Comparison of ENCODE assay signal across 15 cellular contexts in genomic region chr1:160210563-160210962, GRCh38. TPM values are rescaled to one million over a fixed set of nuclear protein-coding genes. Genes with fewer than 3 reads are reported as not detected.
DNase-seq lines count a peak whose midpoint lies in the region; ATAC-seq and TF ChIP-seq lines count a peak whose summit lies in the region.
"Had no signal": no experiment of that assay in that cellular context is flagged by ENCODE, and none has a peak within 500 bp of the region (broad histone marks: within the 10 kb centered on the region; RNA-seq: fewer than 3 reads in every experiment).

No MANE protein-coding gene starts in this region.

- peaks cover 13% of the 10 kb centered on the region; the same call in 1 of the 2 replicates for H3K27me3 Mint-ChIP-seq in HFFc6 (ENCODE audit: insufficient read depth)
- no peaks in the 10 kb centered on the region for H3K27me3 Mint-ChIP-seq in stimulated activated memory B cell treated with anti-CD40 and anti-IgM and Interleukin-4, amounts not matched to agents 10 μg/mL and 1 μg/mL and 100 μg/mL, for 72 hours
- H3K27me3 Mint-ChIP-seq: stimulated activated naive CD8-positive, alpha-beta T cell treated with anti-CD3 and anti-CD28 coated beads, Interleukin-15, amount 100 ng/mL, for 72 hours had no signal

- H3K27ac ChIP-seq in angular gyrus (ENCODE audit: low read depth, low read length) (peak overlapping the region; percentile 92), layer of hippocampus (ENCODE audit: low read depth, low read length) (peak overlapping the region; percentile 84)

- no peaks in the 10 kb centered on the region for H3K27me3 ChIP-seq in layer of hippocampus (ENCODE audit: control insufficient read depth, insufficient read depth, low read length)
- H3K27me3 ChIP-seq: adrenal gland had no signal

- peaks cover 63% of the 10 kb centered on the region for H3K36me3 Mint-ChIP-seq in HFFc6 (ENCODE audit: low read depth)
- peaks cover 68% of the 10 kb centered on the region for H3K36me3 Mint-ChIP-seq in stimulated activated memory B cell treated with anti-CD40 and anti-IgM and Interleukin-4, amounts not matched to agents 10 μg/mL and 1 μg/mL and 100 μg/mL, for 72 hours

- no peak for TF ChIP-seq CTCF in HFFc6 (IDR thresholded peaks at IDR 0.05)

- no peak for ATAC-seq in stimulated activated memory B cell treated with anti-CD40 and anti-IgM and Interleukin-4, amounts not matched to agents 10 μg/mL and 1 μg/mL and 100 μg/mL, for 72 hours
- ATAC-seq in HG03045 (IDR thresholded peaks at IDR 0.05; ENCODE audit: unreplicated experiment), result no peak
- ATAC-seq: K562; stimulated activated naive CD8-positive, alpha-beta T cell treated with anti-CD3 and anti-CD28 coated beads, Interleukin-15, amount 100 ng/mL, for 72 hours had no signal

- H3K27ac Mint-ChIP-seq in HFFc6, result peak overlapping the region; percentile 90
- H3K27ac Mint-ChIP-seq in stimulated activated memory B cell treated with anti-CD40 and anti-IgM and Interleukin-4, amounts not matched to agents 10 μg/mL and 1 μg/mL and 100 μg/mL, for 72 hours, result peak overlapping the region; percentile 78

- DNase-seq in HFFc6, result no peak
- DNase-seq in HCEC 1CT, result no peak
- no peak for DNase-seq in ecto neural progenitor cell (ENCODE audit: low spot score)
- DNase-seq: NCI-H1436 treated with DMSO at 0.1 percent for 48 hours; NCI-H526 treated with DMSO at 0.1 percent for 48 hours; stimulated activated CD4-positive, alpha-beta T cell treated with anti-CD3 and anti-CD28 coated beads, Interleukin-4, amount 100 ng/mL, for 24 hours; stimulated activated naive CD8-positive, alpha-beta T cell treated with anti-CD3 and anti-CD28 coated beads, Interleukin-15, amount 100 ng/mL, for 72 hours had no signal

- H3K4me1 Mint-ChIP-seq in HFFc6 (ENCODE audit: low read depth), result peaks cover 78% of the 10 kb centered on the region
- peaks cover 52% of the 10 kb centered on the region for H3K4me1 Mint-ChIP-seq in stimulated activated memory B cell treated with anti-CD40 and anti-IgM and Interleukin-4, amounts not matched to agents 10 μg/mL and 1 μg/mL and 100 μg/mL, for 72 hours

- H3K9me3 Mint-ChIP-seq in HFFc6, result no peaks in the 10 kb centered on the region
- H3K9me3 Mint-ChIP-seq in stimulated activated memory B cell treated with anti-CD40 and anti-IgM and Interleukin-4, amounts not matched to agents 10 μg/mL and 1 μg/mL and 100 μg/mL, for 72 hours, result no peaks in the 10 kb centered on the region
- H3K9me3 Mint-ChIP-seq: stimulated activated naive CD8-positive, alpha-beta T cell treated with anti-CD3 and anti-CD28 coated beads, Interleukin-15, amount 100 ng/mL, for 72 hours had no signal

- H3K4me3 Mint-ChIP-seq in HFFc6, result no peak overlapping the region
- H3K4me3 Mint-ChIP-seq in stimulated activated memory B cell treated with anti-CD40 and anti-IgM and Interleukin-4, amounts not matched to agents 10 μg/mL and 1 μg/mL and 100 μg/mL, for 72 hours, result no peak overlapping the region
- H3K4me3 Mint-ChIP-seq: stimulated activated naive CD8-positive, alpha-beta T cell treated with anti-CD3 and anti-CD28 coated beads, Interleukin-15, amount 100 ng/mL, for 72 hours had no signal

RNA-seq across cellular contexts. Expression of gene PEA15, which starts 5.4 kb away (rescaled TPM):
- 100 to 1,000 TPM; 448 to 538 (median 470) TPM for total RNA-seq in HFFc6 (2021; fragmentation: NEBNext Ultra II Directional; extraction: Animal tissue kit (Norgen Biotek cat#: 25700))

RNA-seq across cellular contexts. Expression of gene CASQ1, which starts 20.2 kb away (rescaled TPM):
- total RNA-seq in HFFc6 (2021; fragmentation: NEBNext Ultra II Directional; extraction: Animal tissue kit (Norgen Biotek cat#: 25700)), result under 1 TPM in 3 of 6 experiments, not detected in 3; 0.14 to 0.35 (median 0.19) TPM
- total RNA-seq: K562, lung microvascular endothelial cell had no signal

RNA-seq across cellular contexts. Expression of gene DCAF8, which starts 51.8 kb away (rescaled TPM):
- total RNA-seq in HFFc6 (2021; fragmentation: NEBNext Ultra II Directional; extraction: Animal tissue kit (Norgen Biotek cat#: 25700)), result 10 to 100 TPM; 65.9 to 73.0 (median 70.1) TPM

RNA-seq across cellular contexts. Expression of gene ATP1A4, which starts 59.2 kb away (rescaled TPM):
- total RNA-seq in HFFc6 (2021; fragmentation: NEBNext Ultra II Directional; extraction: Animal tissue kit (Norgen Biotek cat#: 25700)), result not detected
- total RNA-seq: K562, lung microvascular endothelial cell, posterior vena cava had no signal
